In the genomic region with DNA sequence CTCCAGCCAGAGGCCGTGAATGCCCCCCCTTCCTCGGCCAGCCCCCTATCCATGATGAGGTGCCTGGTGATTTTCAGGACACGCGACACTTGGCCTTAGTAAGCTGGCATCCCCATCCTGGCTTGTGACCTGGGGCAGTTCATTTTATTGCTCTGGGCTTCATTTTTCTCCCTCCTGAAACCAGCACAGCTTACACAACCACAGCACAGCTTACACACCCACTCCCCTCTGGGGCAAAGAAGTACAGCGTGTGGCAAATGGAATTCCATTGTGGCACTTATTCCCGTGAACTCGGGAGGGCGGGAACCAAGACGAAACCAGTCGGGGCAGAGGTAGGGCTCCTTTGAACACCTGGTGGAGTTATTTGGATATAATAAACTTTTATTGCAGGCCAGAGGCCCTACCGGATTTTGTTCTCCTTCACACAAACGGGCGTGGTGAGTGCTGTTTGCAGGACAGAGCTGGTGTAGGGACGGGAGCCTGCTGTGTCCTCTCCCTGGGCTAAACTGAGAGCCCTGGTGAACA, we compare ENCODE assay signal across 9 cellular contexts. TPM values are rescaled to one million over a fixed set of nuclear protein-coding genes. Genes with fewer than 3 reads are reported as not detected.
DNase-seq lines count a peak whose midpoint lies in the region; ATAC-seq and TF ChIP-seq lines count a peak whose summit lies in the region.
"Had no signal": no experiment of that assay in that cellular context is flagged by ENCODE, and none has a peak within 500 bp of the region (broad histone marks: within the 10 kb centered on the region; RNA-seq: fewer than 3 reads in every experiment).

No MANE protein-coding gene starts in this region.

- H3K27ac ChIP-seq in mammary epithelial cell (ENCODE audit: insufficient read depth, low read depth, low read length) (peak overlapping the region; percentile 97), muscle layer of colon (ENCODE audit: low read depth, low read length) (peak overlapping the region; percentile 99)

- H3K27ac Mint-ChIP-seq in activated naive CD8-positive, alpha-beta T cell = peak overlapping the region; percentile 46
- H3K27ac Mint-ChIP-seq in activated naive CD8-positive, alpha-beta T cell treated with anti-CD3 and anti-CD28 coated beads, Interleukin-2, amount 50 U/mL, for 24 hours = no peak overlapping the region

- H3K9me3 ChIP-seq in mammary epithelial cell (replicated peaks; ENCODE audit: insufficient read depth, low read length) (no peaks in the 10 kb centered on the region), muscle layer of colon (ENCODE audit: low read length) (no peaks in the 10 kb centered on the region)

- no TSS peak for BruUV-seq in mammary epithelial cell (replicated peaks; lab: Mats Ljungman, UMichigan)

- peak overlapping the region; percentile 51 for H3K4me2 ChIP-seq in mammary epithelial cell (ENCODE audit: insufficient read depth, low read depth, low read length)

- no peak overlapping the region for H3K4me3 Mint-ChIP-seq in activated naive CD8-positive, alpha-beta T cell
- H3K4me3 Mint-ChIP-seq in activated naive CD8-positive, alpha-beta T cell treated with anti-CD3 and anti-CD28 coated beads, Interleukin-2, amount 50 U/mL, for 24 hours = no peak overlapping the region

- no peak overlapping the region for H2AFZ ChIP-seq in mammary epithelial cell (ENCODE audit: low read depth, low read length)

- intact Hi-C loops in mammary epithelial cell (cut with micrococcal nuclease) = loop anchor here (1.0 kb wide), 1 partner anchor 28 kb away; no protein-coding TSS in a partner anchor

- H3K36me3 ChIP-seq in mammary epithelial cell (ENCODE audit: insufficient read depth, low read length) (peaks cover 21% of the 10 kb centered on the region), muscle layer of colon (ENCODE audit: insufficient read depth, low read length) (peaks cover 37% of the 10 kb centered on the region)

- in situ Hi-C loops in mammary epithelial cell (cut with MboI; ENCODE audit: low sequenced_read_pairs in 2 of 2) = no loop called here

- H3K9ac ChIP-seq in mammary epithelial cell (ENCODE audit: insufficient read depth, low read length) (peak overlapping the region; percentile 84), muscle layer of colon (ENCODE audit: low read length) (peak overlapping the region; percentile 26)

- 0% methylated on average over 14 of the region's 14 CpGs for WGBS in mammary epithelial cell (ENCODE audit: low coverage, missing lambda C conversion rate)

- H4K20me1 ChIP-seq in mammary epithelial cell (ENCODE audit: insufficient read depth, low read length) = no peaks in the 10 kb centered on the region

- peaks cover 80% of the 10 kb centered on the region for H3K79me2 ChIP-seq in mammary epithelial cell (ENCODE audit: insufficient read depth, low read length)

- H3K4me1 ChIP-seq in mammary epithelial cell (ENCODE audit: insufficient read depth, low read length) (peaks cover 79% of the 10 kb centered on the region), muscle layer of colon (ENCODE audit: insufficient read depth, low read length) (peaks cover 98% of the 10 kb centered on the region)

- H3K4me3 ChIP-seq in mammary epithelial cell (replicated peaks in 1 of 3; ENCODE audit: insufficient read depth in 1 of 3, low read depth in 2 of 3, low read length in 3 of 3) (no peak overlapping the region), muscle layer of colon (ENCODE audit: low read depth in 1 of 2, low read length in 2 of 2) (peak overlapping the region in 1 of 2 donors; percentile 1)

- DNase-seq in activated naive CD8-positive, alpha-beta T cell treated with anti-CD3 and anti-CD28 coated beads, Interleukin-2, amount 50 U/mL, for 24 hours = no peak
- peak; percentile 92 for DNase-seq in mammary epithelial cell
- DNase-seq in ureter (ENCODE audit: low spot score) = peak; percentile 69
- no peak for DNase-seq in omental fat pad (ENCODE audit: low spot score)
- DNase-seq: activated CD4-positive, alpha-beta T cell treated with anti-CD3 and anti-CD28 coated beads, Interleukin-2, amount 50 U/mL, for 1 hour had no signal

- H3K4me1 Mint-ChIP-seq in activated naive CD8-positive, alpha-beta T cell (ENCODE audit: low read depth) = peaks cover 47% of the 10 kb centered on the region
- H3K4me1 Mint-ChIP-seq in activated naive CD8-positive, alpha-beta T cell treated with anti-CD3 and anti-CD28 coated beads, Interleukin-2, amount 50 U/mL, for 24 hours = peaks cover 39% of the 10 kb centered on the region

- ATAC-seq in activated naive CD8-positive, alpha-beta T cell treated with anti-CD3 and anti-CD28 coated beads, Interleukin-2, amount 50 U/mL, for 24 hours = no peak
- ATAC-seq in GM21576 (IDR thresholded peaks at IDR 0.05; ENCODE audit: unreplicated experiment) (no peak), omental fat pad (ENCODE audit: low FRiP score) (no peak), HG02852 (IDR thresholded peaks at IDR 0.05; ENCODE audit: unreplicated experiment) (no peak)

- H3K27me3 ChIP-seq in mammary epithelial cell (ENCODE audit: insufficient read depth, low read length) = no peaks in the 10 kb centered on the region
- H3K27me3 ChIP-seq in muscle layer of colon (ENCODE audit: control insufficient read depth in 1 of 2, insufficient read depth in 2 of 2, low read length in 2 of 2) = no peaks in the 10 kb centered on the region

- no peaks in the 10 kb centered on the region for H3K36me3 Mint-ChIP-seq in activated naive CD8-positive, alpha-beta T cell
- no peaks in the 10 kb centered on the region for H3K36me3 Mint-ChIP-seq in activated naive CD8-positive, alpha-beta T cell treated with anti-CD3 and anti-CD28 coated beads, Interleukin-2, amount 50 U/mL, for 24 hours (ENCODE audit: low read depth)

- H3K27me3 Mint-ChIP-seq in activated naive CD8-positive, alpha-beta T cell = no peaks in the 10 kb centered on the region
- H3K27me3 Mint-ChIP-seq in activated naive CD8-positive, alpha-beta T cell treated with anti-CD3 and anti-CD28 coated beads, Interleukin-2, amount 50 U/mL, for 24 hours = no peaks in the 10 kb centered on the region

- TF ChIP-seq CTCF in mammary epithelial cell (conservative IDR thresholded peaks at IDR 0.05 in 1 of 2, IDR thresholded peaks at IDR 0.05 in 1 of 2; ENCODE audit: extremely low read depth in 1 of 2, insufficient read depth in 1 of 2, low read depth in 1 of 2, low read length in 2 of 2) = no peak
- TF ChIP-seq CTCF in omental fat pad (IDR thresholded peaks at IDR 0.05) = no peak

- CTCF ChIA-PET in mammary epithelial cell (lab: Charles Lee; ENCODE audit: low non-redundant PET) = interaction anchor here (0.5 to 0.6 kb wide), 2 partner anchors 9 to 49 kb away, joined by 4 to 5 read pairs; no protein-coding TSS in a partner anchor

- dilution Hi-C loops in mammary epithelial cell (cut with HindIII; ENCODE audit: low sequenced_read_pairs) = loop anchor here (5.0 kb wide), 1 partner anchor 43 kb away; no protein-coding TSS in a partner anchor

- no peaks in the 10 kb centered on the region for H3K9me3 Mint-ChIP-seq in activated naive CD8-positive, alpha-beta T cell (ENCODE audit: low read depth)
- no peaks in the 10 kb centered on the region for H3K9me3 Mint-ChIP-seq in activated naive CD8-positive, alpha-beta T cell treated with anti-CD3 and anti-CD28 coated beads, Interleukin-2, amount 50 U/mL, for 24 hours

RNA-seq across cellular contexts. Expression of a gene that starts 29.1 kb away (rescaled TPM):
- 100 to 1,000 TPM; 351 to 470 TPM for total RNA-seq in mammary epithelial cell
- 775 TPM for polyA plus RNA-seq in mammary epithelial cell
- polyA minus RNA-seq in mammary epithelial cell = 463 TPM
- 427 TPM for total RNA-seq in ureter
- total RNA-seq in omental fat pad = 100 to 1,000 TPM in 2 of 4 donors, 10 to 100 TPM in 2; 68.3 to 181 (median 119) TPM

Comparison
In these comparisons a context has a peak if more than half of its experiments do, and no peak if none do; other contexts are left out.
1. DNase-seq: peak in mammary epithelial cell (single experiment) and ureter (single experiment); none in activated naive CD8-positive, alpha-beta T cell treated with anti-CD3 and anti-CD28 coated beads, Interleukin-2, amount 50 U/mL, for 24 hours (single experiment) and omental fat pad (single experiment).